Comparison of ENCODE assay signal across 1 cellular context in genomic region chr4:67436742-67437141, GRCh38.
TF ChIP-seq lines count a peak whose summit lies in the region.

No MANE protein-coding gene starts in this region.

TF ChIP-seq in GM23338, 12 proteins besides CTCF, POLR2A, EP300 and RAD21 (continued from another document):
- TF ChIP-seq ZNF462 (CRISPR knock-in tag; IDR thresholded peaks at IDR 0.05): no peak
- no peak for TF ChIP-seq ZNF331 (CRISPR knock-in tag; IDR thresholded peaks at IDR 0.05; ENCODE audit: low read depth)
- no peak for TF ChIP-seq EZH2phosphoT487 (IDR thresholded peaks at IDR 0.05; ENCODE audit: unreplicated experiment)
